ENCODE assay signal across 28 cellular contexts in the genomic region with DNA sequence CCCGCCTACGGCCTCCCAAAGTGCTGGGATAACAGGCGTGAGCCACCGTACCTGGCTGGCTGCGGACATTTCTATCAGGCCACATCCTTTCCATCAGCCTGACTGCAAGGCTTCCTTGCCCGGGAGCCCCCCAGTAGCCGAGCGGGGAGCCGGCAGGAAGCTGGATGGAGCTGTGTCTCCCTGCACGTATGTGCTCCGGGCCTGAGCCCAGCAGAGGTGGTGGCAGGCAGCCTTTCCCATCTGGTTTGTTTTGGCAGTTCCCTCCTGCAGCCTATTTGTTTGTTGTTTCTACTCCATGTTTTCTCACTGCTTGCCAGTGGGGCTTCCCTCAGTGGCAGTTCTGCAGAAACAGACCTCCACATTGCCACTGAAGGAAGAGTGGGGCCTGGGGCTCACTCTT. TPM values are rescaled to one million over a fixed set of nuclear protein-coding genes. Genes with fewer than 3 reads are reported as not detected.
"Had no signal": no experiment of that assay in that cellular context is flagged by ENCODE, and none has a peak within 500 bp of the region (broad histone marks: within the 10 kb centered on the region; RNA-seq: fewer than 3 reads in every experiment).

No MANE protein-coding gene starts in this region.

- H3K27me3 ChIP-seq: cardiac muscle cell, heart right ventricle, tibial nerve had no signal

- H3K9me3 Mint-ChIP-seq: activated CD4-positive, alpha-beta memory T cell treated with anti-CD3 and anti-CD28 coated beads, Interleukin-2, amount 10 ng/mL, durations not matched to agents 7 days and 5 days; activated naive CD8-positive, alpha-beta T cell treated with anti-CD3 and anti-CD28 coated beads for 36 hours; activated T-helper 17 cell treated with anti-CD3 and anti-CD28 coated beads, Interleukin-2, amount 50 U/mL, for 72 hours; dendritic cell treated with granulocyte-macrophage colony-stimulating factor and Interleukin-4, amounts not matched to agents 40 ng/mL and 50 ng/mL, for 4 days; naive thymus-derived CD8-positive, alpha-beta T cell had no signal

- H3K27me3 Mint-ChIP-seq: activated CD8-positive, alpha-beta memory T cell treated with anti-CD3 and anti-CD28 coated beads, Interleukin-2, amount 10 ng/mL, durations not matched to agents 7 days and 5 days; activated naive CD8-positive, alpha-beta T cell treated with anti-CD3 and anti-CD28 coated beads for 36 hours; activated T-helper 17 cell treated with anti-CD3 and anti-CD28 coated beads, Interleukin-2, amount 50 U/mL, for 72 hours had no signal

- H3K4me3 Mint-ChIP-seq: activated CD4-positive, alpha-beta memory T cell treated with anti-CD3 and anti-CD28 coated beads, Interleukin-2, amount 10 ng/mL, durations not matched to agents 7 days and 5 days; activated CD8-positive, alpha-beta memory T cell treated with anti-CD3 and anti-CD28 coated beads, Interleukin-2, amount 10 ng/mL, durations not matched to agents 7 days and 5 days; activated naive CD8-positive, alpha-beta T cell treated with anti-CD3 and anti-CD28 coated beads for 36 hours; activated T-helper 17 cell treated with anti-CD3 and anti-CD28 coated beads, Interleukin-2, amount 50 U/mL, for 72 hours; dendritic cell treated with granulocyte-macrophage colony-stimulating factor and Interleukin-4, amounts not matched to agents 40 ng/mL and 50 ng/mL, for 4 days; naive thymus-derived CD8-positive, alpha-beta T cell had no signal

- H3K36me3 ChIP-seq: cardiac muscle cell, lower lobe of right lung had no signal

- H3K27ac Mint-ChIP-seq: activated CD4-positive, alpha-beta memory T cell treated with anti-CD3 and anti-CD28 coated beads, Interleukin-2, amount 10 ng/mL, durations not matched to agents 7 days and 5 days; activated CD8-positive, alpha-beta memory T cell treated with anti-CD3 and anti-CD28 coated beads, Interleukin-2, amount 10 ng/mL, durations not matched to agents 7 days and 5 days; activated naive CD8-positive, alpha-beta T cell treated with anti-CD3 and anti-CD28 coated beads for 36 hours; activated T-helper 17 cell treated with anti-CD3 and anti-CD28 coated beads, Interleukin-2, amount 50 U/mL, for 72 hours; dendritic cell treated with granulocyte-macrophage colony-stimulating factor and Interleukin-4, amounts not matched to agents 40 ng/mL and 50 ng/mL, for 4 days; naive thymus-derived CD8-positive, alpha-beta T cell had no signal

- ATAC-seq: activated CD8-positive, alpha-beta memory T cell treated with anti-CD3 and anti-CD28 coated beads, Interleukin-2, amount 10 ng/mL, durations not matched to agents 7 days and 5 days; activated T-helper 17 cell treated with anti-CD3 and anti-CD28 coated beads, Interleukin-2, amount 50 U/mL, for 72 hours; heart right ventricle; lower lobe of right lung; naive thymus-derived CD8-positive, alpha-beta T cell had no signal

- DNase-seq: activated CD4-positive, alpha-beta memory T cell treated with anti-CD3 and anti-CD28 coated beads, Interleukin-2, amount 10 ng/mL, durations not matched to agents 7 days and 5 days; activated CD4-positive, alpha-beta T cell treated with anti-CD3 and anti-CD28 coated beads for 48 hours; activated CD4-positive, CD25-positive, alpha-beta regulatory T cell; activated CD8-positive, alpha-beta memory T cell treated with anti-CD3 and anti-CD28 coated beads, Interleukin-2, amount 10 ng/mL, durations not matched to agents 7 days and 5 days; activated naive CD4-positive, alpha-beta T cell; activated naive CD8-positive, alpha-beta T cell treated with anti-CD3 and anti-CD28 coated beads for 36 hours; amniotic stem cell; effector CD8-positive, alpha-beta T cell; heart right ventricle; lower lobe of right lung; naive thymus-derived CD8-positive, alpha-beta T cell; occipital lobe; retina; stimulated activated CD4-positive, alpha-beta T cell treated with anti-CD3 and anti-CD28 coated beads, Interleukin-12 subunit alpha, Interleukin-12 subunit beta, amount 100 ng/mL, for 4 hours; stimulated activated CD4-positive, alpha-beta T cell treated with anti-CD3 and anti-CD28 coated beads, Interleukin-1b, Interleukin-23, amount 100 ng/mL, for 48 hours; stimulated activated naive CD4-positive, alpha-beta T cell treated with Interleukin-2 at 50 U/mL for 16 hours; T-helper 1 cell; T-helper 9 cell had no signal

- H3K4me3 ChIP-seq: cardiac muscle cell, esophagus muscularis mucosa, heart right ventricle, lower lobe of right lung, tibial nerve had no signal

RNA-seq across cellular contexts. Expression of gene EPO, which starts 8.9 kb away (rescaled TPM):
- total RNA-seq: activated CD4-positive, alpha-beta memory T cell treated with anti-CD3 and anti-CD28 coated beads, Interleukin-2, amount 10 ng/mL, durations not matched to agents 7 days and 5 days; activated CD8-positive, alpha-beta memory T cell treated with anti-CD3 and anti-CD28 coated beads, Interleukin-2, amount 10 ng/mL, durations not matched to agents 7 days and 5 days; activated naive CD8-positive, alpha-beta T cell treated with anti-CD3 and anti-CD28 coated beads for 36 hours; activated T-helper 17 cell treated with anti-CD3 and anti-CD28 coated beads, Interleukin-2, amount 50 U/mL, for 72 hours; cardiac muscle cell; chondrocyte; endothelial cell of umbilical vein; esophagus muscularis mucosa; lower lobe of right lung; mesenteric fat pad; naive thymus-derived CD8-positive, alpha-beta T cell; occipital lobe; posterior vena cava; subcutaneous adipose tissue had no signal

RNA-seq across cellular contexts. Expression of gene ZAN, which starts 22.0 kb away (rescaled TPM):
- total RNA-seq: activated CD4-positive, alpha-beta memory T cell treated with anti-CD3 and anti-CD28 coated beads, Interleukin-2, amount 10 ng/mL, durations not matched to agents 7 days and 5 days; activated CD8-positive, alpha-beta memory T cell treated with anti-CD3 and anti-CD28 coated beads, Interleukin-2, amount 10 ng/mL, durations not matched to agents 7 days and 5 days; activated naive CD8-positive, alpha-beta T cell treated with anti-CD3 and anti-CD28 coated beads for 36 hours; activated T-helper 17 cell treated with anti-CD3 and anti-CD28 coated beads, Interleukin-2, amount 50 U/mL, for 72 hours; cardiac muscle cell; chondrocyte; endothelial cell of umbilical vein; esophagus muscularis mucosa; heart right ventricle; lower lobe of right lung; mesenteric fat pad; naive thymus-derived CD8-positive, alpha-beta T cell; occipital lobe; posterior vena cava; subcutaneous adipose tissue; tibial nerve had no signal
